In genomic region chr11:48088682-48089050, GRCh38 we compare ENCODE assay signal across 10 cellular contexts.
A peak's percentile ranks its signal among the peaks of the same experiment; 100 is the strongest.
DNase-seq lines count a peak whose midpoint lies in the region; ATAC-seq, FAIRE-seq and TF ChIP-seq lines count a peak whose summit lies in the region.
"Had no signal": no experiment of that assay in that cellular context is flagged by ENCODE, and none has a peak within 500 bp of the region (broad histone marks: within the 10 kb centered on the region; RNA-seq: fewer than 3 reads in every experiment).

No MANE protein-coding gene starts in this region.

- intact Hi-C loops in activated B cell treated with CpG ODN at 0.5 μM for 24 hours (cut with micrococcal nuclease): no loop called here

- no peaks in the 10 kb centered on the region for H3K9me3 Mint-ChIP-seq in activated B cell treated with CpG ODN at 0.5 μM for 24 hours
- H3K9me3 Mint-ChIP-seq: memory B cell had no signal

- no peak for ATAC-seq in activated B cell treated with CpG ODN at 0.5 μM for 24 hours (ENCODE audit: low read depth)

- FAIRE-seq in GM12891 (lab: Jason Lieb, UNC): no peak

- H3K27ac Mint-ChIP-seq in activated B cell treated with CpG ODN at 0.5 μM for 24 hours: peak overlapping the region; percentile 3
- H3K27ac Mint-ChIP-seq: memory B cell had no signal

- DNase-seq in DMS79 treated with DMSO at 0.1 percent for 48 hours (lab: John Stamatoyannopoulos, UW) (peak; percentile 96), NCI-H128 (lab: John Stamatoyannopoulos, UW; ENCODE audit: unreplicated experiment) (peak; percentile 37), activated B cell treated with CpG ODN at 0.5 μM for 24 hours (no peak), lung microvascular endothelial cell (ENCODE audit: low read depth in 2 of 2) (peak; percentile 10 to 26), GM12891 (ENCODE audit: insufficient read length, low spot score) (no peak), NOMO-1 treated with DMSO at 0.1 percent for 48 hours (lab: John Stamatoyannopoulos, UW; ENCODE audit: unreplicated experiment) (no peak), ecto neural progenitor cell (ENCODE audit: low spot score) (no peak)
- DNase-seq: DND-41, NCI-H1048 had no signal

- TF ChIP-seq POLR2A in GM12891 (IDR thresholded peaks at IDR 0.05; ENCODE audit: low read depth, low read length): no peak

- TF ChIP-seq CTCF in activated B cell treated with CpG ODN at 0.5 μM for 24 hours (IDR thresholded peaks at IDR 0.05): no peak

- no peaks in the 10 kb centered on the region for H3K27me3 Mint-ChIP-seq in activated B cell treated with CpG ODN at 0.5 μM for 24 hours
- H3K27me3 Mint-ChIP-seq: memory B cell had no signal

- peaks cover 3% of the 10 kb centered on the region for H3K36me3 Mint-ChIP-seq in activated B cell treated with CpG ODN at 0.5 μM for 24 hours (ENCODE audit: low read depth)

- no peak overlapping the region for H3K4me3 Mint-ChIP-seq in activated B cell treated with CpG ODN at 0.5 μM for 24 hours
- H3K4me3 Mint-ChIP-seq: memory B cell had no signal

- CTCF ChIA-PET in activated B cell treated with CpG ODN at 0.5 μM for 24 hours (lab: Charles Lee): interaction anchor here (1.7 kb wide), 1 partner anchor 20 kb away, joined by 4 read pairs; no protein-coding TSS in a partner anchor

- POLR2A ChIA-PET in activated B cell treated with CpG ODN at 0.5 μM for 24 hours (lab: Charles Lee): interaction anchor here (0.7 kb wide), 1 partner anchor 171 kb away, joined by 6 read pairs; no protein-coding TSS in a partner anchor

- peaks cover 44% of the 10 kb centered on the region for H3K4me1 Mint-ChIP-seq in activated B cell treated with CpG ODN at 0.5 μM for 24 hours

TF ChIP-seq in GM12891, 5 proteins besides CTCF, POLR2A, EP300 and RAD21:
- TF ChIP-seq TAF1 (IDR thresholded peaks at IDR 0.05; ENCODE audit: low read depth, low read length): no peak
- TF ChIP-seq SPI1 (IDR thresholded peaks at IDR 0.05; ENCODE audit: low read depth, low read length): no peak
- TF ChIP-seq PAX5 (IDR thresholded peaks at IDR 0.05; ENCODE audit: insufficient read depth, low read length, severe bottlenecking): no peak
- no peak for TF ChIP-seq POLR2AphosphoS5 (IDR thresholded peaks at IDR 0.05; ENCODE audit: low read depth, low read length)
- TF ChIP-seq POU2F2 (IDR thresholded peaks at IDR 0.05; ENCODE audit: low read depth, low read length): no peak
TF ChIP-seq in GM12891: peak in this region for 0.

Comparison
In these comparisons a context has a peak if more than half of its experiments do, and no peak if none do; other contexts are left out.
1. DNase-seq: peak in DMS79 treated with DMSO at 0.1 percent for 48 hours (single experiment), NCI-H128 (single experiment) and lung microvascular endothelial cell (2 of 2); none in activated B cell treated with CpG ODN at 0.5 μM for 24 hours (single experiment), GM12891 (single experiment), NOMO-1 treated with DMSO at 0.1 percent for 48 hours (single experiment) and ecto neural progenitor cell (single experiment).